Comparison of ENCODE assay signal across 19 cellular contexts in the genomic region with DNA sequence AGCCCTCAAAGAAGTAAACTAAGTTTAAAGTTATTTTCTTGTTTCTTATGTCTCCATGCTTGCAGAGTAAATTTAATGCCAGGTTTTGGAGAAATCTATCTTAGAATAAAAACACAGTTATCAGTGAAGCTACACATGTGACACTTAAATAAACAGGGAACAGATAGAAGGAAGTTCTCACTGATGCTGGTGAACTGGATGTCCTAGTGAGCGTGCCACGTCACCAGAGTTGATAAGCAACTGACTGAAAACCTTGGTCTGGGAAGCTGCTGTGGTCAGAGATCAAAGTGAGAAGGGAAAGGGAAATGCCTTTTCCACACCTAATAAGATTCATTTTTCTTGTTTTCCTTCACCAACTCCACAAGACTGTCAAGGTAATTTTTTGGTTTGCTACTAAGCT.
A peak's percentile ranks its signal among the peaks of the same experiment; 100 is the strongest.
DNase-seq lines count a peak whose midpoint lies in the region; ATAC-seq, FAIRE-seq and TF ChIP-seq lines count a peak whose summit lies in the region.
"Had no signal": no experiment of that assay in that cellular context is flagged by ENCODE, and none has a peak within 500 bp of the region (broad histone marks: within the 10 kb centered on the region; RNA-seq: fewer than 3 reads in every experiment).

No MANE protein-coding gene starts in this region.

- DNase-seq in left cardiac atrium (peak; percentile 27), Right ventricle myocardium inferior (ENCODE audit: missing footprints) (no peak), K562 (ENCODE audit: extremely low read depth in 1 of 4, low spot score in 3 of 4) (peak in 1 of 4 experiments; percentile 16), left lobe of liver (ENCODE audit: low spot score) (peak; percentile 93), tibial nerve (ENCODE audit: low spot score in 2 of 2) (no peak), gastrocnemius medialis (no peak)
- DNase-seq in activated naive CD4-positive, alpha-beta T cell treated with anti-CD3 and anti-CD28 coated beads, Interleukin-2, amount 50 U/mL, for 16 hours = no peak
- DNase-seq: COR-L47, DMS 273 treated with DMSO at 0.1 percent for 48 hours, DND-41, H9, Kasumi-1, NCI-H1105 treated with DMSO at 0.1 percent for 48 hours, NCI-H1694 treated with DMSO at 0.1 percent for 48 hours, NCI-H2107, NCI-H510A treated with DMSO at 0.1 percent for 48 hours, NCI-H774 had no signal

- TF ChIP-seq POLR2A in K562 (conservative IDR thresholded peaks at IDR 0.05) (no peak), tibial nerve (IDR thresholded peaks at IDR 0.05) (no peak), gastrocnemius medialis (IDR thresholded peaks at IDR 0.05) (no peak), GM18505 (IDR thresholded peaks at IDR 0.05; ENCODE audit: borderline replicate concordance, extremely low read depth, insufficient read depth, insufficient read length) (no peak)

- H3K27ac ChIP-seq in K562 (ENCODE audit: extremely low read depth, low read depth, low read length) = no peak overlapping the region
- H3K27ac ChIP-seq in tibial nerve = no peak overlapping the region
- H3K27ac ChIP-seq in gastrocnemius medialis = no peak overlapping the region
- H3K27ac ChIP-seq: SJSA1 had no signal

- ATAC-seq in left cardiac atrium (peak in 1 of 2 donors; percentile 52), Right ventricle myocardium inferior (no peak), K562 (no peak), left lobe of liver (peak; percentile 79), gastrocnemius medialis (no peak), GM18505 (IDR thresholded peaks at IDR 0.05; ENCODE audit: unreplicated experiment) (no peak)

- WGBS in K562 (ENCODE audit: insufficient coverage, low coverage, missing lambda C conversion rate) = 3% methylated on average over 2 of the region's 2 CpGs
- WGBS in tibial nerve, 2 donors = 80 to 83% methylated on average over 2 of the region's 2 CpGs

- no peaks in the 10 kb centered on the region for H3K79me2 ChIP-seq in K562 (ENCODE audit: control insufficient read depth, insufficient read depth, low read length)

- TF ChIP-seq RAD21 in K562 (CRISPR knock-in tag; conservative IDR thresholded peaks at IDR 0.05 in 1 of 2, IDR thresholded peaks at IDR 0.05 in 1 of 2) = no peak

- H3K4me3 ChIP-seq in K562 = no peak overlapping the region
- H3K4me3 ChIP-seq in tibial nerve = no peak overlapping the region
- H3K4me3 ChIP-seq in gastrocnemius medialis = no peak overlapping the region
- H3K4me3 ChIP-seq: SJSA1 had no signal

- H2AFZ ChIP-seq in K562 (ENCODE audit: low read depth, low read length) = no peak overlapping the region

- in situ Hi-C loops in K562 (cut with MboI) = loop anchor here (25.0 kb wide), 2 partner anchors 667 to 867 kb away; no protein-coding TSS in a partner anchor
- in situ Hi-C loops in gastrocnemius medialis (cut with MboI; ENCODE audit: low sequenced_read_pairs in 4 of 4) = loop anchor here in 2 of 4 donors (25.0 kb wide), 2 partner anchors 667 to 867 kb away; no protein-coding TSS in a partner anchor

- H3K9me1 ChIP-seq in K562 (ENCODE audit: control insufficient read depth, insufficient read depth, low read length) = no peaks in the 10 kb centered on the region

- POLR2A ChIA-PET in K562 (lab: Yijun Ruan, JAX) = no interaction called here

- no TSS peak for BruUV-seq in K562 (replicated peaks; lab: Mats Ljungman, UMichigan)

- intact Hi-C loops in left cardiac atrium (cut with DNase I) (no loop called here), Right ventricle myocardium inferior (cut with DNase I) (no loop called here), K562 (cut with micrococcal nuclease) (no loop called here), gastrocnemius medialis (cut with DNase I; ENCODE audit: low total_unique reads) (no loop called here)

- CTCF ChIA-PET in K562 (lab: Yijun Ruan, JAX; ENCODE audit: low intra/inter-chr PET ratio) = no interaction called here

- TF ChIP-seq CTCF in K562 (IDR thresholded peaks at IDR 0.05 in 2 of 3, conservative IDR thresholded peaks at IDR 0.05 in 1 of 3; ENCODE audit: insufficient read depth in 2 of 3, low read depth in 1 of 3, low read length in 3 of 3) = no peak
- TF ChIP-seq CTCF in tibial nerve (IDR thresholded peaks at IDR 0.05) = no peak
- no peak for TF ChIP-seq CTCF in gastrocnemius medialis (IDR thresholded peaks at IDR 0.05 in 4 of 5, conservative IDR thresholded peaks at IDR 0.05 in 1 of 5)

- TF ChIP-seq EP300 in K562 (IDR thresholded peaks at IDR 0.05; ENCODE audit: low read length) = no peak
- TF ChIP-seq EP300 in tibial nerve (IDR thresholded peaks at IDR 0.05) = no peak

- H3K4me2 ChIP-seq in K562 (ENCODE audit: insufficient read depth, low read length) = no peak overlapping the region

- H3K36me3 ChIP-seq in K562 (ENCODE audit: control insufficient read depth, insufficient read depth, low read length) (no peaks in the 10 kb centered on the region), tibial nerve (no peaks in the 10 kb centered on the region), gastrocnemius medialis (no peaks in the 10 kb centered on the region)
- H3K36me3 ChIP-seq: SJSA1 had no signal

- H3K4me1 ChIP-seq in K562 (replicated peaks in 1 of 2; ENCODE audit: control insufficient read depth in 2 of 2, insufficient read depth in 2 of 2, low read length in 2 of 2) = no peaks in the 10 kb centered on the region
- H3K4me1 ChIP-seq in tibial nerve = no peaks in the 10 kb centered on the region
- no peaks in the 10 kb centered on the region for H3K4me1 ChIP-seq in gastrocnemius medialis

- H4K20me1 ChIP-seq in K562 (replicated peaks; ENCODE audit: control insufficient read depth, insufficient read depth, low read length) = no peaks in the 10 kb centered on the region

- H3K9me3 ChIP-seq in K562 (replicated peaks; ENCODE audit: control insufficient read depth, insufficient read depth, low read depth, low read length) (no peaks in the 10 kb centered on the region), tibial nerve (no peaks in the 10 kb centered on the region), gastrocnemius medialis (no peaks in the 10 kb centered on the region)
- H3K9me3 ChIP-seq: SJSA1 had no signal

- peak; percentile 77 for FAIRE-seq in K562 (lab: Jason Lieb, UNC)

- H3K27me3 ChIP-seq in K562 (ENCODE audit: control insufficient read depth in 2 of 2, insufficient read depth in 2 of 2, low read length in 2 of 2) (no peaks in the 10 kb centered on the region), tibial nerve (no peaks in the 10 kb centered on the region), gastrocnemius medialis (no peaks in the 10 kb centered on the region)
- H3K27me3 ChIP-seq: SJSA1 had no signal

- no peak overlapping the region for H3K9ac ChIP-seq in K562 (ENCODE audit: insufficient read depth in 1 of 2, low read depth in 2 of 2, low read length in 2 of 2)

TF ChIP-seq in K562, 482 proteins besides CTCF, POLR2A, EP300 and RAD21:
- TF ChIP-seq SRSF3 (IDR thresholded peaks at IDR 0.05; ENCODE audit: insufficient read depth, low read length) = no peak
- no peak for TF ChIP-seq JUND (IDR thresholded peaks at IDR 0.05; ENCODE audit: borderline replicate concordance, low read depth, low read length)
- TF ChIP-seq JUND (tag; IDR thresholded peaks at IDR 0.05; ENCODE audit: borderline replicate concordance, low read depth, low read length) = peak; percentile 32; the same call in 1 of the 3 replicates
- TF ChIP-seq, protein P1, sequence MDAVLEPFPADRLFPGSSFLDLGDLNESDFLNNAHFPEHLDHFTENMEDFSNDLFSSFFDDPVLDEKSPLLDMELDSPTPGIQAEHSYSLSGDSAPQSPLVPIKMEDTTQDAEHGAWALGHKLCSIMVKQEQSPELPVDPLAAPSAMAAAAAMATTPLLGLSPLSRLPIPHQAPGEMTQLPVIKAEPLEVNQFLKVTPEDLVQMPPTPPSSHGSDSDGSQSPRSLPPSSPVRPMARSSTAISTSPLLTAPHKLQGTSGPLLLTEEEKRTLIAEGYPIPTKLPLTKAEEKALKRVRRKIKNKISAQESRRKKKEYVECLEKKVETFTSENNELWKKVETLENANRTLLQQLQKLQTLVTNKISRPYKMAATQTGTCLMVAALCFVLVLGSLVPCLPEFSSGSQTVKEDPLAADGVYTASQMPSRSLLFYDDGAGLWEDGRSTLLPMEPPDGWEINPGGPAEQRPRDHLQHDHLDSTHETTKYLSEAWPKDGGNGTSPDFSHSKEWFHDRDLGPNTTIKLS (IDR thresholded peaks at IDR 0.05; ENCODE audit: borderline replicate concordance, low read depth) = peak; percentile 68
- TF ChIP-seq, protein P2, sequence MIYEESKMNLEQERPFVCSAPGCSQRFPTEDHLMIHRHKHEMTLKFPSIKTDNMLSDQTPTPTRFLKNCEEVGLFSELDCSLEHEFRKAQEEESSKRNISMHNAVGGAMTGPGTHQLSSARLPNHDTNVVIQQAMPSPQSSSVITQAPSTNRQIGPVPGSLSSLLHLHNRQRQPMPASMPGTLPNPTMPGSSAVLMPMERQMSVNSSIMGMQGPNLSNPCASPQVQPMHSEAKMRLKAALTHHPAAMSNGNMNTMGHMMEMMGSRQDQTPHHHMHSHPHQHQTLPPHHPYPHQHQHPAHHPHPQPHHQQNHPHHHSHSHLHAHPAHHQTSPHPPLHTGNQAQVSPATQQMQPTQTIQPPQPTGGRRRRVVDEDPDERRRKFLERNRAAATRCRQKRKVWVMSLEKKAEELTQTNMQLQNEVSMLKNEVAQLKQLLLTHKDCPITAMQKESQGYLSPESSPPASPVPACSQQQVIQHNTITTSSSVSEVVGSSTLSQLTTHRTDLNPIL (CRISPR knock-in tag; IDR thresholded peaks at IDR 0.05) = no peak
- TF ChIP-seq FOXA3 (CRISPR knock-in tag; conservative IDR thresholded peaks at IDR 0.05 in 1 of 2, IDR thresholded peaks at IDR 0.05 in 1 of 2) = peak in 1 of 2 experiments; percentile 63; a peak in 1 of 4 replicates
- no peak for TF ChIP-seq ATF1 (CRISPR knock-in tag; IDR thresholded peaks at IDR 0.05)
- TF ChIP-seq ATF1 (tag; IDR thresholded peaks at IDR 0.05) = peak; percentile 70
- TF ChIP-seq, protein P3, sequence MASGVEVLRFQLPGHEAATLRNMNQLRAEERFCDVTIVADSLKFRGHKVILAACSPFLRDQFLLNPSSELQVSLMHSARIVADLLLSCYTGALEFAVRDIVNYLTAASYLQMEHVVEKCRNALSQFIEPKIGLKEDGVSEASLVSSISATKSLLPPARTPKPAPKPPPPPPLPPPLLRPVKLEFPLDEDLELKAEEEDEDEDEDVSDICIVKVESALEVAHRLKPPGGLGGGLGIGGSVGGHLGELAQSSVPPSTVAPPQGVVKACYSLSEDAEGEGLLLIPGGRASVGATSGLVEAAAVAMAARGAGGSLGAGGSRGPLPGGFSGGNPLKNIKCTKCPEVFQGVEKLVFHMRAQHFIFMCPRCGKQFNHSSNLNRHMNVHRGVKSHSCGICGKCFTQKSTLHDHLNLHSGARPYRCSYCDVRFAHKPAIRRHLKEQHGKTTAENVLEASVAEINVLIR (CRISPR knock-in tag; IDR thresholded peaks at IDR 0.05) = peak; percentile 56; the same call in 1 of the 2 replicates
- peak; percentile 84 for TF ChIP-seq CREM (IDR thresholded peaks at IDR 0.05; ENCODE audit: low read depth)

Comparison
In these comparisons a context has a peak if more than half of its experiments do, and no peak if none do; other contexts are left out.
1. DNase-seq: peak in left cardiac atrium (single experiment) and left lobe of liver (single experiment); none in Right ventricle myocardium inferior (single experiment), activated naive CD4-positive, alpha-beta T cell treated with anti-CD3 and anti-CD28 coated beads, Interleukin-2, amount 50 U/mL, for 16 hours (single experiment), tibial nerve (0 of 2) and gastrocnemius medialis (0 of 2).